In genomic region chr11:15845261-15845660, GRCh38 we compare ENCODE assay signal across 1 cellular context.
TF ChIP-seq lines count a peak whose summit lies in the region.

No MANE protein-coding gene starts in this region.

TF ChIP-seq in H1, 55 proteins besides CTCF, POLR2A, EP300 and RAD21:
- TF ChIP-seq TEAD4 (IDR thresholded peaks at IDR 0.05; ENCODE audit: low read depth, low read length) (no peak), ATF2 (IDR thresholded peaks at IDR 0.05; ENCODE audit: low read length) (no peak), POU5F1 (IDR thresholded peaks at IDR 0.05; ENCODE audit: low read depth, low read length) (no peak; the same call in 1 of the 2 replicates), GTF2F1 (IDR thresholded peaks at IDR 0.05; ENCODE audit: borderline replicate concordance, low read depth, low read length) (no peak), YY1 (IDR thresholded peaks at IDR 0.05; ENCODE audit: low read depth, low read length) (peak; percentile 39; the same call in 1 of the 2 replicates), ASH2L (IDR thresholded peaks at IDR 0.05; ENCODE audit: low read length) (no peak), CTBP2 (IDR thresholded peaks at IDR 0.05; ENCODE audit: borderline replicate concordance, insufficient read depth, insufficient read length, low read length) (peak; percentile 89), KDM1A (IDR thresholded peaks at IDR 0.05; ENCODE audit: borderline replicate concordance, low read length) (0 out of 2 replicates have a peak, but pooled peaks have one; percentile 48), SP1 (IDR thresholded peaks at IDR 0.05; ENCODE audit: low read depth, low read length) (0 out of 2 replicates have a peak, but pooled peaks have one; percentile 21)
- TF ChIP-seq, protein P1, sequence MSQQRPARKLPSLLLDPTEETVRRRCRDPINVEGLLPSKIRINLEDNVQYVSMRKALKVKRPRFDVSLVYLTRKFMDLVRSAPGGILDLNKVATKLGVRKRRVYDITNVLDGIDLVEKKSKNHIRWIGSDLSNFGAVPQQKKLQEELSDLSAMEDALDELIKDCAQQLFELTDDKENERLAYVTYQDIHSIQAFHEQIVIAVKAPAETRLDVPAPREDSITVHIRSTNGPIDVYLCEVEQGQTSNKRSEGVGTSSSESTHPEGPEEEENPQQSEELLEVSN (IDR thresholded peaks at IDR 0.05) = no peak
